ENCODE assay signal across 28 cellular contexts in genomic region chr5:76537073-76537543, GRCh38.
DNase-seq lines count a peak whose midpoint lies in the region; ATAC-seq and TF ChIP-seq lines count a peak whose summit lies in the region.
"Had no signal": no experiment of that assay in that cellular context is flagged by ENCODE, and none has a peak within 500 bp of the region (broad histone marks: within the 10 kb centered on the region; RNA-seq: fewer than 3 reads in every experiment).

No MANE protein-coding gene starts in this region.

- H3K9me3 ChIP-seq in HEK293 (ENCODE audit: control insufficient read depth, insufficient read depth, low read depth, low read length) (no peaks in the 10 kb centered on the region), smooth muscle cell (replicated peaks; ENCODE audit: low read depth) (no peaks in the 10 kb centered on the region)
- H3K9me3 ChIP-seq: lower lobe of right lung, ovary, upper lobe of right lung had no signal

- 11% methylated on average over 3 of the region's 3 CpGs for WGBS in smooth muscle cell (ENCODE audit: low lambda C conversion rate)

- no peak overlapping the region for H3K9ac ChIP-seq in smooth muscle cell (ENCODE audit: low read depth)

- peak overlapping the region; percentile 33 for H3K27ac Mint-ChIP-seq in activated T-helper 17 cell treated with anti-CD3 and anti-CD28 coated beads, Interleukin-2, amount 50 U/mL, for 72 hours
- H3K27ac Mint-ChIP-seq: nephron progenitor cell had no signal

- H3K36me3 ChIP-seq in HEK293 (ENCODE audit: control insufficient read depth in 2 of 2, insufficient read depth in 1 of 2, low read length in 2 of 2), result no peaks in the 10 kb centered on the region
- H3K36me3 ChIP-seq in smooth muscle cell (ENCODE audit: low read depth), result no peaks in the 10 kb centered on the region
- H3K36me3 ChIP-seq: lower lobe of right lung, ovary, upper lobe of right lung had no signal

- peaks cover 5% of the 10 kb centered on the region for H3K36me3 Mint-ChIP-seq in activated T-helper 17 cell treated with anti-CD3 and anti-CD28 coated beads, Interleukin-2, amount 50 U/mL, for 72 hours (ENCODE audit: low read depth)
- H3K36me3 Mint-ChIP-seq: brain had no signal

- H3K27ac ChIP-seq in HEK293 (ENCODE audit: extremely low read depth, low read depth, low read length), result no peak overlapping the region
- H3K27ac ChIP-seq in smooth muscle cell (ENCODE audit: low read depth), result no peak overlapping the region
- H3K27ac ChIP-seq: epithelial cell of prostate, lower lobe of right lung, ovary, upper lobe of right lung had no signal

- H3K27me3 Mint-ChIP-seq in activated T-helper 17 cell treated with anti-CD3 and anti-CD28 coated beads, Interleukin-2, amount 50 U/mL, for 72 hours, result no peaks in the 10 kb centered on the region
- H3K27me3 Mint-ChIP-seq: T-cell had no signal

- peaks cover 4% of the 10 kb centered on the region for H3K9me3 Mint-ChIP-seq in activated T-helper 17 cell treated with anti-CD3 and anti-CD28 coated beads, Interleukin-2, amount 50 U/mL, for 72 hours
- H3K9me3 Mint-ChIP-seq: brain had no signal

- CTCF ChIA-PET in HEK293 (lab: Yijun Ruan, JAX), result interaction anchor here (0.6 kb wide), 1 partner anchor 137 kb away, joined by 3 read pairs; no protein-coding TSS in a partner anchor

- no peak overlapping the region for H2AFZ ChIP-seq in smooth muscle cell (ENCODE audit: low read depth)

- no peak for ATAC-seq in activated T-helper 17 cell treated with anti-CD3 and anti-CD28 coated beads, Interleukin-2, amount 50 U/mL, for 72 hours (replicated peaks)
- no peak for ATAC-seq in GM21825 (IDR thresholded peaks at IDR 0.05; ENCODE audit: unreplicated experiment)
- ATAC-seq in HG02885 (IDR thresholded peaks at IDR 0.05; ENCODE audit: poor library complexity, unreplicated experiment), result no peak
- ATAC-seq: lower lobe of right lung, T-cell, upper lobe of right lung had no signal

- no peaks in the 10 kb centered on the region for H4K20me1 ChIP-seq in smooth muscle cell (ENCODE audit: low read depth)

- no peaks in the 10 kb centered on the region for H3K27me3 ChIP-seq in smooth muscle cell (ENCODE audit: low read depth)
- H3K27me3 ChIP-seq: ovary, upper lobe of right lung had no signal

- POLR2A ChIA-PET in HEK293 (lab: Yijun Ruan, JAX), result no interaction called here

- H3K79me2 ChIP-seq in smooth muscle cell (ENCODE audit: low read depth), result no peaks in the 10 kb centered on the region

- peak overlapping the region; percentile 45 for H3K4me2 ChIP-seq in smooth muscle cell

- H3K4me3 Mint-ChIP-seq in activated T-helper 17 cell treated with anti-CD3 and anti-CD28 coated beads, Interleukin-2, amount 50 U/mL, for 72 hours, result no peak overlapping the region
- H3K4me3 Mint-ChIP-seq: brain, CD14-positive monocyte, nephron progenitor cell, T-cell had no signal

- H3K4me3 ChIP-seq in HEK293 (ENCODE audit: low read depth, low read length) (no peak overlapping the region), smooth muscle cell (no peak overlapping the region)
- H3K4me3 ChIP-seq: lower lobe of right lung, ovary, upper lobe of right lung had no signal

- H3F3A ChIP-seq in smooth muscle cell (ENCODE audit: low read depth), result no peaks in the 10 kb centered on the region

- DNase-seq in iris pigment epithelial cell (ENCODE audit: low read depth) (peak; percentile 46), smooth muscle cell (lab: John Stamatoyannopoulos, UW; ENCODE audit: unreplicated experiment) (no peak), NCI-H146 (lab: John Stamatoyannopoulos, UW) (no peak)
- DNase-seq: activated gamma-delta T cell; activated T-cell treated with anti-CD3 and anti-CD28 coated beads for 4 hours; DMS 273 treated with DMSO at 0.1 percent for 48 hours; KBM-7; kidney; lower lobe of right lung; MM.1S; NCI-H1417; NCI-H2081; NCI-H2227 treated with DMSO at 0.1 percent for 48 hours; NCI-H69; nephron progenitor cell; ovary; SIG-M5; stimulated activated CD4-positive, alpha-beta T cell treated with anti-CD3 and anti-CD28 coated beads, Interleukin-12 subunit alpha, Interleukin-12 subunit beta, amount 100 ng/mL, for 4 hours; stimulated activated CD4-positive, alpha-beta T cell treated with anti-CD3 and anti-CD28 coated beads, Interleukin-4, amount 100 ng/mL, for 1 hour; T-cell; upper lobe of right lung had no signal

- no peak for TF ChIP-seq CTCF in HEK293 (tag by site-specific recombination; IDR thresholded peaks at IDR 0.05)
- no peak for TF ChIP-seq CTCF in smooth muscle cell (IDR thresholded peaks at IDR 0.05; ENCODE audit: borderline replicate concordance, insufficient read depth, poor library complexity, severe bottlenecking)

- H3K4me1 ChIP-seq in HEK293 (ENCODE audit: control insufficient read depth, insufficient read depth, low read length), result no peaks in the 10 kb centered on the region
- peaks cover 2% of the 10 kb centered on the region for H3K4me1 ChIP-seq in smooth muscle cell (ENCODE audit: low read depth)

- H3K4me1 Mint-ChIP-seq in activated T-helper 17 cell treated with anti-CD3 and anti-CD28 coated beads, Interleukin-2, amount 50 U/mL, for 72 hours, result peaks cover 49% of the 10 kb centered on the region

TF ChIP-seq in HEK293, 187 proteins besides CTCF, POLR2A, EP300 and RAD21:
- peak; percentile 43; the same call in 1 of the 2 replicates for TF ChIP-seq ZNF350 (tag by site-specific recombination; IDR thresholded peaks at IDR 0.05)
- no peak for TF ChIP-seq MZF1 (tag by site-specific recombination; IDR thresholded peaks at IDR 0.05; ENCODE audit: borderline replicate concordance)
